26 cellular contexts compared by ENCODE assay signal in genomic region chr6:37830225-37830624, GRCh38. TPM values are rescaled to one million over a fixed set of nuclear protein-coding genes. Genes with fewer than 3 reads are reported as not detected.
DNase-seq lines count a peak whose midpoint lies in the region; ATAC-seq, FAIRE-seq and TF ChIP-seq lines count a peak whose summit lies in the region.
"Had no signal": no experiment of that assay in that cellular context is flagged by ENCODE, and none has a peak within 500 bp of the region (broad histone marks: within the 10 kb centered on the region; RNA-seq: fewer than 3 reads in every experiment).

No MANE protein-coding gene starts in this region.

- peaks cover 100% of the 10 kb centered on the region for H4K20me1 ChIP-seq in BLaER1

- H3K27me3 ChIP-seq in BLaER1: no peaks in the 10 kb centered on the region
- H3K27me3 ChIP-seq in pancreas: no peaks in the 10 kb centered on the region
- H3K27me3 ChIP-seq: gastroesophageal sphincter, upper lobe of left lung had no signal

- no peak overlapping the region for H3K9ac ChIP-seq in BLaER1

- intact Hi-C loops in pancreas (cut with DNase I): no loop called here

- no peak overlapping the region for H3K4me3 ChIP-seq in BLaER1
- no peak overlapping the region for H3K4me3 ChIP-seq in pancreas
- H3K4me3 ChIP-seq: gastroesophageal sphincter, smooth muscle cell, upper lobe of left lung had no signal

- H3K36me3 ChIP-seq in BLaER1 (peaks cover 35% of the 10 kb centered on the region), pancreas (no peaks in the 10 kb centered on the region)
- H3K36me3 ChIP-seq: gastroesophageal sphincter, upper lobe of left lung had no signal

- H3K4me1 ChIP-seq in BLaER1: peaks cover 58% of the 10 kb centered on the region
- H3K4me1 ChIP-seq in pancreas: peaks cover 0 to 14% (median 7%) of the 10 kb centered on the region in 3 donors

- DNase-seq in LHCN-M2 (ENCODE audit: low read depth) (peak; percentile 42), germinal center (ENCODE audit: low spot score) (peak; percentile 20), pancreas (no peak), NCI-H1105 (lab: John Stamatoyannopoulos, UW) (no peak)
- no peak for DNase-seq in activated CD4-positive, alpha-beta T cell treated with anti-CD3 and anti-CD28 coated beads for 48 hours
- DNase-seq: activated CD8-positive, alpha-beta T cell treated with anti-CD3 and anti-CD28 coated beads, Interleukin-2, amount 10 ng/mL, durations not matched to agents 7 days and 5 days; activated naive CD4-positive, alpha-beta T cell; CD4-positive, CD25-positive, alpha-beta regulatory T cell; cortex of kidney; GOT3; islet precursor cell; KBM-7; NCI-H1048; NCI-H2029; NCI-H226; NCI-H774; stimulated activated CD4-positive, alpha-beta T cell treated with anti-CD3 and anti-CD28 coated beads, Interleukin-4, amount 100 ng/mL, for 1 hour; T1000; upper lobe of left lung had no signal

- ATAC-seq in GM18511 (IDR thresholded peaks at IDR 0.05; ENCODE audit: unreplicated experiment): peak; percentile 59
- no peak for ATAC-seq in pancreas
- ATAC-seq in HG03571 (IDR thresholded peaks at IDR 0.05; ENCODE audit: unreplicated experiment): no peak
- ATAC-seq: activated CD4-positive, CD25-positive, alpha-beta regulatory T cell treated with anti-CD3 and anti-CD28 coated beads, Interleukin-2, amount 50 U/mL, for 24 hours; activated CD8-positive, alpha-beta T cell treated with anti-CD3 and anti-CD28 coated beads, Interleukin-2, amount 10 ng/mL, durations not matched to agents 7 days and 5 days; gastroesophageal sphincter had no signal

- no peak for TF ChIP-seq CTCF in pancreas (IDR thresholded peaks at IDR 0.05)

- WGBS in pancreas, 2 donors: 83 to 90% methylated on average over 2 of the region's 2 CpGs

- H3K27ac ChIP-seq in BLaER1 (no peak overlapping the region), pancreas (no peak overlapping the region)
- H3K27ac ChIP-seq: gastroesophageal sphincter, upper lobe of left lung had no signal

- FAIRE-seq in pancreas (lab: Jason Lieb, UNC): no peak
- FAIRE-seq: bronchial epithelial cell had no signal

- H3K9me3 ChIP-seq in BLaER1 (peaks cover 21% of the 10 kb centered on the region), pancreas (no peaks in the 10 kb centered on the region)
- H3K9me3 ChIP-seq: gastroesophageal sphincter, upper lobe of left lung had no signal

- peak overlapping the region; percentile 73 for H3K4me2 ChIP-seq in BLaER1
- H3K4me2 ChIP-seq: smooth muscle cell had no signal

RNA-seq across cellular contexts. Expression of gene ZFAND3, which starts 10.7 kb away (rescaled TPM):
- total RNA-seq in LHCN-M2 (2014; rRNA removed) (14.7 and 19.9 TPM in 2 replicates), pancreas (10 to 100 TPM; 22.9 to 49.8 (median 32.7) TPM)
- polyA plus RNA-seq in LHCN-M2 (2012): 78.8 TPM
- 10 to 100 TPM; 13.1 to 16.8 TPM for polyA plus RNA-seq in pancreas

Comparison
In these comparisons a context has a peak if more than half of its experiments do, and no peak if none do; other contexts are left out.
1. DNase-seq: peak in LHCN-M2 (single experiment) and germinal center (single experiment); none in activated CD4-positive, alpha-beta T cell treated with anti-CD3 and anti-CD28 coated beads for 48 hours (single experiment), pancreas (0 of 6) and NCI-H1105 (single experiment).